In the genomic region with DNA sequence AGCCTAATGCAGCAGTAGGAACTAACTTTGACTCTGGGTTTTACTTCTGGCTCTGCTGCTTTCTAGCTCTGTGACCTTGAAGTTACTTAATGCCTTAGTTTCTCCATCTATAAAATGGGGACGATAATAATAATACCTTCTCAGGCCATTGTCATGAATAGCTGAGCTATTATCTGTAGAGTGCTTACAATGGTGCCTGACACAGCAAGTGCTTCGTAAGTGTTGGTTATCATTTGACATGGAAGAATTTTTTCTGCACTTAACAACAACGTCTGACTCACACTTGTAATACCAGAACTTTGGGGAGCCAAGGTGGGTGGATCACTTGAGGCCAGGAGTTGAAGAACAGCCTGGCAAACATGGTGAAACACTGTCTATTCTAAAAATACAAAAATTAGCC, we compare ENCODE assay signal across 23 cellular contexts.
DNase-seq lines count a peak whose midpoint lies in the region; ATAC-seq, FAIRE-seq and TF ChIP-seq lines count a peak whose summit lies in the region.
"Had no signal": no experiment of that assay in that cellular context is flagged by ENCODE, and none has a peak within 500 bp of the region (broad histone marks: within the 10 kb centered on the region; RNA-seq: fewer than 3 reads in every experiment).

No MANE protein-coding gene starts in this region.

- no peaks in the 10 kb centered on the region for H3K36me3 Mint-ChIP-seq in HFFc6 (ENCODE audit: low read depth)

- CTCF ChIA-PET in A549 (lab: Yijun Ruan, JAX), result no interaction called here

- no peak for TF ChIP-seq CTCF in A549 (IDR thresholded peaks at IDR 0.05)
- no peak for TF ChIP-seq CTCF in HFFc6 (IDR thresholded peaks at IDR 0.05)
- no peak for TF ChIP-seq CTCF in brain microvascular endothelial cell (IDR thresholded peaks at IDR 0.05; ENCODE audit: low read depth, low read length, missing control alignments)
- TF ChIP-seq CTCF in foreskin keratinocyte (conservative IDR thresholded peaks at IDR 0.05), result no peak

- H3K9me3 Mint-ChIP-seq in HFFc6, result no peaks in the 10 kb centered on the region; the same call in 1 of the 2 replicates

- H3K27me3 ChIP-seq in brain microvascular endothelial cell (replicated peaks) (no peaks in the 10 kb centered on the region), foreskin keratinocyte (no peaks in the 10 kb centered on the region)
- H3K27me3 ChIP-seq: esophagus squamous epithelium, pancreas, sigmoid colon, upper lobe of right lung had no signal

- no peak overlapping the region for H3K4me3 Mint-ChIP-seq in HFFc6
- H3K4me3 Mint-ChIP-seq: activated CD4-positive, alpha-beta memory T cell treated with anti-CD3 and anti-CD28 coated beads for 36 hours; nephron had no signal

- H3K4me1 Mint-ChIP-seq in HFFc6 (ENCODE audit: low read depth), result peaks cover 16% of the 10 kb centered on the region

- H3K4me3 ChIP-seq in A549, result no peak overlapping the region
- H3K4me3 ChIP-seq in brain microvascular endothelial cell (ENCODE audit: low read depth, low read length), result no peak overlapping the region
- H3K4me3 ChIP-seq: esophagus squamous epithelium, pancreas, sigmoid colon, upper lobe of right lung had no signal

- H3K4me1 ChIP-seq in A549, result peaks cover 11% of the 10 kb centered on the region; the same call in 1 of the 3 replicates
- H3K4me1 ChIP-seq in foreskin keratinocyte, result peaks cover 8% of the 10 kb centered on the region
- H3K4me1 ChIP-seq: sigmoid colon, upper lobe of right lung had no signal

- H3K4me2 ChIP-seq in A549, result peak overlapping the region; percentile 36; the same call in 1 of the 3 replicates

- POLR2A ChIA-PET in A549 (lab: Yijun Ruan, JAX), result no interaction called here

- H3K9me3 ChIP-seq in A549, result no peaks in the 10 kb centered on the region
- H3K9me3 ChIP-seq: esophagus squamous epithelium, pancreas, sigmoid colon, upper lobe of right lung had no signal

- TF ChIP-seq RAD21 in A549 (conservative IDR thresholded peaks at IDR 0.05 in 1 of 2, IDR thresholded peaks at IDR 0.05 in 1 of 2), result no peak

- no peak for FAIRE-seq in A549 (lab: Jason Lieb, UNC)
- FAIRE-seq: pancreas had no signal

- no peaks in the 10 kb centered on the region for H3K27me3 Mint-ChIP-seq in HFFc6 (ENCODE audit: insufficient read depth)

- no peak for ATAC-seq in A549
- peak; percentile 76 for ATAC-seq in foreskin keratinocyte
- no peak for ATAC-seq in HG02678 (IDR thresholded peaks at IDR 0.05; ENCODE audit: unreplicated experiment)
- ATAC-seq: HCT116, upper lobe of right lung had no signal

- TF ChIP-seq EP300 in A549 (IDR thresholded peaks at IDR 0.05), result no peak

- H3K36me3 ChIP-seq in brain microvascular endothelial cell (replicated peaks), result no peaks in the 10 kb centered on the region
- H3K36me3 ChIP-seq: esophagus squamous epithelium, pancreas, sigmoid colon, upper lobe of right lung had no signal

- DNase-seq in A549 (ENCODE audit: low read depth in 1 of 2, low spot score in 1 of 2) (no peak), HFFc6 (peak; percentile 6), brain microvascular endothelial cell (peak; percentile 40), foreskin keratinocyte (peak in 1 of 2 donors; percentile 65), amniotic stem cell (lab: John Stamatoyannopoulos, UW) (no peak), mesenteric fat pad (ENCODE audit: low spot score) (no peak)
- DNase-seq in effector CD8-positive, alpha-beta T cell (lab: John Stamatoyannopoulos, UW), result no peak
- DNase-seq: ACHN; activated CD4-positive, alpha-beta memory T cell treated with anti-CD3 and anti-CD28 coated beads for 36 hours; activated gamma-delta T cell treated with Interleukin-2 at 50 U/mL for 16 hours; C1 segment of cervical spinal cord; cerebellar nuclear complex; esophagus squamous epithelium; KG1; NCI-H1694 treated with DMSO at 0.1 percent for 48 hours; NCI-H748 treated with DMSO at 0.1 percent for 48 hours; pancreas; sigmoid colon; upper lobe of right lung had no signal

- no peak for TF ChIP-seq POLR2A in A549 (IDR thresholded peaks at IDR 0.05; ENCODE audit: low read length)

- in situ Hi-C loops in brain microvascular endothelial cell (cut with HindIII; ENCODE audit: low pct_ligation_motif_present, low sequenced_read_pairs), result no loop called here

- H3K27ac ChIP-seq in A549 (no peak overlapping the region), brain microvascular endothelial cell (peak overlapping the region; percentile 27), foreskin keratinocyte (no peak overlapping the region)
- H3K27ac ChIP-seq: pancreas, RWPE1, sigmoid colon, upper lobe of right lung had no signal

- no peak overlapping the region for H3K27ac Mint-ChIP-seq in HFFc6
- H3K27ac Mint-ChIP-seq: activated CD4-positive, alpha-beta memory T cell treated with anti-CD3 and anti-CD28 coated beads for 36 hours; nephron had no signal

- 54% methylated on average over 3 of the region's 3 CpGs for WGBS in A549 (ENCODE audit: missing lambda C conversion rate)

TF ChIP-seq in A549, 52 proteins besides CTCF, POLR2A, EP300 and RAD21:
- TF ChIP-seq ZFP36 (IDR thresholded peaks at IDR 0.05; ENCODE audit: borderline replicate concordance, partially characterized antibody), result no peak
- TF ChIP-seq TFCP2L1 (CRISPR knock-in tag; IDR thresholded peaks at IDR 0.05), result no peak
- TF ChIP-seq MYC (IDR thresholded peaks at IDR 0.05; ENCODE audit: borderline replicate concordance, low read length), result no peak
- TF ChIP-seq MAFK (IDR thresholded peaks at IDR 0.05; ENCODE audit: partially characterized antibody), result no peak
- TF ChIP-seq NPAS2 (CRISPR knock-in tag; IDR thresholded peaks at IDR 0.05; ENCODE audit: borderline replicate concordance), result no peak
- no peak for TF ChIP-seq CHD2 (IDR thresholded peaks at IDR 0.05; ENCODE audit: low read length, partially characterized antibody)
- TF ChIP-seq, protein P1, sequence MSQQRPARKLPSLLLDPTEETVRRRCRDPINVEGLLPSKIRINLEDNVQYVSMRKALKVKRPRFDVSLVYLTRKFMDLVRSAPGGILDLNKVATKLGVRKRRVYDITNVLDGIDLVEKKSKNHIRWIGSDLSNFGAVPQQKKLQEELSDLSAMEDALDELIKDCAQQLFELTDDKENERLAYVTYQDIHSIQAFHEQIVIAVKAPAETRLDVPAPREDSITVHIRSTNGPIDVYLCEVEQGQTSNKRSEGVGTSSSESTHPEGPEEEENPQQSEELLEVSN (IDR thresholded peaks at IDR 0.05; ENCODE audit: borderline replicate concordance, low read depth), result no peak
- TF ChIP-seq PHF8 (IDR thresholded peaks at IDR 0.05; ENCODE audit: borderline replicate concordance, low read depth), result no peak
- no peak for TF ChIP-seq HOXB5 (CRISPR knock-in tag; IDR thresholded peaks at IDR 0.05)
- TF ChIP-seq MAZ (IDR thresholded peaks at IDR 0.05; ENCODE audit: borderline replicate concordance, low read depth, low read length), result no peak
- TF ChIP-seq FOSB (CRISPR knock-in tag; IDR thresholded peaks at IDR 0.05), result no peak
- no peak for TF ChIP-seq ESRRA (IDR thresholded peaks at IDR 0.05; ENCODE audit: borderline replicate concordance, low read length)
- TF ChIP-seq EHMT2 (IDR thresholded peaks at IDR 0.05; ENCODE audit: low read depth), result no peak
- no peak for TF ChIP-seq FOSL2 (IDR thresholded peaks at IDR 0.05)
- no peak for TF ChIP-seq FOSL2 (CRISPR knock-in tag; IDR thresholded peaks at IDR 0.05)
- TF ChIP-seq TP53 (CRISPR knock-in tag; IDR thresholded peaks at IDR 0.05), result no peak

Comparison
In these comparisons a context has a peak if more than half of its experiments do, and no peak if none do; other contexts are left out.
1. DNase-seq: peak in HFFc6 (single experiment) and brain microvascular endothelial cell (single experiment); none in A549 (0 of 2), effector CD8-positive, alpha-beta T cell (single experiment), amniotic stem cell (single experiment) and mesenteric fat pad (single experiment).